9 cellular contexts compared by ENCODE assay signal in genomic region chr3:30644615-30645014, GRCh38. TPM values are rescaled to one million over a fixed set of nuclear protein-coding genes. Genes with fewer than 3 reads are reported as not detected.
A peak's percentile ranks its signal among the peaks of the same experiment; 100 is the strongest.
DNase-seq lines count a peak whose midpoint lies in the region; ATAC-seq and TF ChIP-seq lines count a peak whose summit lies in the region.
"Had no signal": no experiment of that assay in that cellular context is flagged by ENCODE, and none has a peak within 500 bp of the region (broad histone marks: within the 10 kb centered on the region; RNA-seq: fewer than 3 reads in every experiment).

No MANE protein-coding gene starts in this region.

- H3K4me3 ChIP-seq in AG09309 (ENCODE audit: control insufficient read depth, low read depth, low read length), result no peak overlapping the region
- no peak overlapping the region for H3K4me3 ChIP-seq in fibroblast of pulmonary artery (replicated peaks; ENCODE audit: low read depth, low read length)
- H3K4me3 ChIP-seq in testis, result no peak overlapping the region

- POLR2A ChIA-PET in activated CD4-positive, alpha-beta T cell treated with anti-CD3 and anti-CD28 coated beads, Interleukin-2, amount 10 ng/mL, durations not matched to agents 7 days and 5 days (lab: Charles Lee), result no interaction called here

- CTCF ChIA-PET in activated CD4-positive, alpha-beta T cell treated with anti-CD3 and anti-CD28 coated beads, Interleukin-2, amount 10 ng/mL, durations not matched to agents 7 days and 5 days (lab: Charles Lee), result interaction anchor here (0.8 to 3.2 kb wide), 5 partner anchors 10 to 27 kb away, joined by 3 to 13 read pairs (median 6); no protein-coding TSS in a partner anchor

- H3K4me1 Mint-ChIP-seq in activated CD4-positive, alpha-beta T cell treated with anti-CD3 and anti-CD28 coated beads, Interleukin-2, amount 10 ng/mL, durations not matched to agents 7 days and 5 days, result peaks cover 96% of the 10 kb centered on the region

- H3K4me1 ChIP-seq in testis, result no peaks in the 10 kb centered on the region

- peaks cover 72% of the 10 kb centered on the region for H3K36me3 Mint-ChIP-seq in activated CD4-positive, alpha-beta T cell treated with anti-CD3 and anti-CD28 coated beads, Interleukin-2, amount 10 ng/mL, durations not matched to agents 7 days and 5 days (ENCODE audit: low read depth)

- ATAC-seq in GM19351 (IDR thresholded peaks at IDR 0.05; ENCODE audit: unreplicated experiment) (peak; percentile 58), HG03439 (IDR thresholded peaks at IDR 0.05; ENCODE audit: unreplicated experiment) (peak; percentile 51)

- H3K27me3 Mint-ChIP-seq in activated CD4-positive, alpha-beta T cell treated with anti-CD3 and anti-CD28 coated beads, Interleukin-2, amount 10 ng/mL, durations not matched to agents 7 days and 5 days, result no peaks in the 10 kb centered on the region

- H3K4me3 Mint-ChIP-seq in activated CD4-positive, alpha-beta T cell treated with anti-CD3 and anti-CD28 coated beads, Interleukin-2, amount 10 ng/mL, durations not matched to agents 7 days and 5 days, result peak overlapping the region; percentile 59

- TF ChIP-seq POLR2A in testis (IDR thresholded peaks at IDR 0.05), result no peak

- H3K9me3 Mint-ChIP-seq in activated CD4-positive, alpha-beta T cell treated with anti-CD3 and anti-CD28 coated beads, Interleukin-2, amount 10 ng/mL, durations not matched to agents 7 days and 5 days, result no peaks in the 10 kb centered on the region

- intact Hi-C loops in testis (cut with DNase I; ENCODE audit: low total_unique reads), result no loop called here

- peak overlapping the region; percentile 94 for H3K27ac Mint-ChIP-seq in activated CD4-positive, alpha-beta T cell treated with anti-CD3 and anti-CD28 coated beads, Interleukin-2, amount 10 ng/mL, durations not matched to agents 7 days and 5 days

- WGBS in testis, 2 donors, result 47 to 48% methylated on average over 2 of the region's 2 CpGs

- H3K27me3 ChIP-seq in testis, result no peaks in the 10 kb centered on the region

- H3K9me3 ChIP-seq in testis, result no peaks in the 10 kb centered on the region

- DNase-seq in AG09309 (ENCODE audit: low read depth), result peak; percentile 64
- DNase-seq in activated CD4-positive, alpha-beta T cell treated with anti-CD3 and anti-CD28 coated beads, Interleukin-2, amount 10 ng/mL, durations not matched to agents 7 days and 5 days, result peak; percentile 77
- DNase-seq in fibroblast of pulmonary artery (ENCODE audit: low read depth), result peak; percentile 88
- peak; percentile 67 for DNase-seq in stimulated activated CD4-positive, alpha-beta T cell treated with anti-CD3 and anti-CD28 coated beads, Interleukin-2, amount 100 ng/mL, for 4 hours (ENCODE audit: low read depth)
- DNase-seq in testis, result no peak
- DNase-seq in medulla oblongata (ENCODE audit: extremely low spot score), result no peak

- no peak for TF ChIP-seq CTCF in AG09309 (IDR thresholded peaks at IDR 0.05; ENCODE audit: control insufficient read depth, insufficient read depth, low read depth, low read length, missing control alignments)
- TF ChIP-seq CTCF in fibroblast of pulmonary artery (IDR thresholded peaks at IDR 0.05; ENCODE audit: low read length, missing control alignments), result no peak
- TF ChIP-seq CTCF in testis (IDR thresholded peaks at IDR 0.05), result no peak

- no peak overlapping the region for H3K27ac ChIP-seq in testis
- H3K27ac ChIP-seq: epithelial cell of prostate had no signal

- H3K36me3 ChIP-seq in testis (ENCODE audit: low read depth, missing control alignments), result no peaks in the 10 kb centered on the region

RNA-seq across cellular contexts. Expression of gene TGFBR2, which starts 38.2 kb away (rescaled TPM):
- 10 to 100 TPM; 74.4 to 77.8 TPM for total RNA-seq in activated CD4-positive, alpha-beta T cell treated with anti-CD3 and anti-CD28 coated beads, Interleukin-2, amount 10 ng/mL, durations not matched to agents 7 days and 5 days
- 10 to 100 TPM; 18.7 to 26.1 TPM for total RNA-seq in testis
- 35.3 TPM for polyA plus RNA-seq in testis (ENCODE audit: insufficient read depth, low read depth, low replicate concordance)

Comparison
In these comparisons a context has a peak if more than half of its experiments do, and no peak if none do; other contexts are left out.
1. DNase-seq: peak in AG09309 (single experiment), activated CD4-positive, alpha-beta T cell treated with anti-CD3 and anti-CD28 coated beads, Interleukin-2, amount 10 ng/mL, durations not matched to agents 7 days and 5 days (single experiment), fibroblast of pulmonary artery (single experiment) and stimulated activated CD4-positive, alpha-beta T cell treated with anti-CD3 and anti-CD28 coated beads, Interleukin-2, amount 100 ng/mL, for 4 hours (single experiment); none in testis (single experiment) and medulla oblongata (single experiment).